ENCODE assay signal across 17 cellular contexts in genomic region chr2:179243046-179243445, GRCh38. TPM values are rescaled to one million over a fixed set of nuclear protein-coding genes. Genes with fewer than 3 reads are reported as not detected.
DNase-seq lines count a peak whose midpoint lies in the region; ATAC-seq, FAIRE-seq and TF ChIP-seq lines count a peak whose summit lies in the region.
"Had no signal": no experiment of that assay in that cellular context is flagged by ENCODE, and none has a peak within 500 bp of the region (broad histone marks: within the 10 kb centered on the region; RNA-seq: fewer than 3 reads in every experiment).

No MANE protein-coding gene starts in this region.

- peaks cover 6% of the 10 kb centered on the region for H3F3A ChIP-seq in PC-3 (ENCODE audit: low read length, unreplicated experiment)

- peaks cover 5% of the 10 kb centered on the region; the same call in 1 of the 2 replicates for H4K20me1 ChIP-seq in PC-3 (ENCODE audit: low read length)
- H4K20me1 ChIP-seq: BLaER1 had no signal

- H3K9ac ChIP-seq in PC-3 (ENCODE audit: low read length): no peak overlapping the region
- H3K9ac ChIP-seq: BLaER1 had no signal

- CTCF ChIA-PET in PC-3 (lab: Charles Lee): no interaction called here

- peak; percentile 76 for ATAC-seq in PC-3
- ATAC-seq: HCT116 had no signal

- no peaks in the 10 kb centered on the region for H3K27me3 ChIP-seq in PC-3 (ENCODE audit: low read length)
- H3K27me3 ChIP-seq in bronchial epithelial cell (ENCODE audit: control insufficient read depth, insufficient read depth, low read length): no peaks in the 10 kb centered on the region
- H3K27me3 ChIP-seq: BLaER1 had no signal

- H3K79me2 ChIP-seq in PC-3 (ENCODE audit: low read length): peaks cover 85% of the 10 kb centered on the region

- TF ChIP-seq CTCF in PC-3 (conservative IDR thresholded peaks at IDR 0.05; ENCODE audit: low read depth, low read length) (no peak), bronchial epithelial cell (IDR thresholded peaks at IDR 0.05; ENCODE audit: insufficient read depth, low read length, severe bottlenecking) (no peak)

- H2AFZ ChIP-seq in PC-3 (ENCODE audit: low read length): no peak overlapping the region

- no peaks in the 10 kb centered on the region for H3K36me3 ChIP-seq in PC-3 (ENCODE audit: low read depth, low read length)
- no peaks in the 10 kb centered on the region for H3K36me3 ChIP-seq in bronchial epithelial cell (ENCODE audit: control insufficient read depth, insufficient read depth, low read length)
- H3K36me3 ChIP-seq: BLaER1 had no signal

- DNase-seq in NCI-H748 (lab: John Stamatoyannopoulos, UW; ENCODE audit: unreplicated experiment): peak; percentile 17
- DNase-seq in NCI-H748 treated with DMSO at 0.1 percent for 48 hours (lab: John Stamatoyannopoulos, UW): no peak
- peak; percentile 86 for DNase-seq in PC-3
- peak; percentile 77 for DNase-seq in bronchial epithelial cell (ENCODE audit: low read depth)
- no peak for DNase-seq in GM19240 (ENCODE audit: insufficient read length, low spot score)
- DNase-seq in substantia nigra (lab: John Stamatoyannopoulos, UW): no peak
- DNase-seq in epidermal melanocyte (ENCODE audit: insufficient read length, low spot score): no peak
- DNase-seq: 8988T; CD4-positive, alpha-beta memory T cell; GOT3; H7; HFFc6 had no signal

- H3K9me2 ChIP-seq in PC-3 (replicated peaks; ENCODE audit: low read length): no peaks in the 10 kb centered on the region

- POLR2A ChIA-PET in PC-3 (lab: Charles Lee; ENCODE audit: unreplicated experiment): no interaction called here

- H3K4me3 ChIP-seq in PC-3 (ENCODE audit: low read length): no peak overlapping the region
- H3K4me3 ChIP-seq in bronchial epithelial cell (ENCODE audit: low read depth, low read length): no peak overlapping the region
- H3K4me3 ChIP-seq: BLaER1 had no signal

- no TSS peak for BruUV-seq in PC-3 (replicated peaks; lab: Mats Ljungman, UMichigan)

- H3K9me3 ChIP-seq in PC-3 (ENCODE audit: low read length): no peaks in the 10 kb centered on the region

- peaks cover 51% of the 10 kb centered on the region for H3K4me1 ChIP-seq in PC-3 (ENCODE audit: insufficient read depth, low read length)
- H3K4me1 ChIP-seq: BLaER1 had no signal

- H3K27ac ChIP-seq in PC-3 (ENCODE audit: low read length) (peak overlapping the region; percentile 45), substantia nigra (ENCODE audit: low read depth, low read length, poor library complexity, severe bottlenecking) (no peak overlapping the region)
- H3K27ac ChIP-seq: BLaER1, HL-60 had no signal

- FAIRE-seq in bronchial epithelial cell (lab: Jason Lieb, UNC): no peak
- FAIRE-seq: G401.6, GM12891 had no signal

- H3K4me2 ChIP-seq in PC-3 (ENCODE audit: low read length): peak overlapping the region; percentile 46
- H3K4me2 ChIP-seq: BLaER1 had no signal

- intact Hi-C loops in PC-3 (cut with micrococcal nuclease): no loop called here

RNA-seq across cellular contexts. Expression of gene SESTD1, which starts 21.6 kb away (rescaled TPM):
- total RNA-seq in PC-3 (2014; rRNA removed) (12.2 and 21.3 TPM in 2 replicates), bronchial epithelial cell (15.3 and 20.5 TPM in 2 replicates)

Comparison
In these comparisons a context has a peak if more than half of its experiments do, and no peak if none do; other contexts are left out.
1. DNase-seq: peak in NCI-H748 (single experiment), PC-3 (single experiment) and bronchial epithelial cell (single experiment); none in NCI-H748 treated with DMSO at 0.1 percent for 48 hours (single experiment), GM19240 (single experiment), substantia nigra (0 of 49) and epidermal melanocyte (single experiment).